ENCODE assay signal across 8 cellular contexts in genomic region chr10:99430451-99431189, GRCh38. TPM values are rescaled to one million over a fixed set of nuclear protein-coding genes. Genes with fewer than 3 reads are reported as not detected.
DNase-seq lines count a peak whose midpoint lies in the region; ATAC-seq, FAIRE-seq and TF ChIP-seq lines count a peak whose summit lies in the region.

TSS of gene GOT1 (minus strand) at chr10:99430624. CDS start at chr10:99430565, 59 bp downstream.

- peak within 1 kb of the TSS; percentile 45 for H2AFZ ChIP-seq in H1 (ENCODE audit: low read length)

- H3K9me3 Mint-ChIP-seq in activated CD8-positive, alpha-beta memory T cell treated with anti-CD3 and anti-CD28 coated beads, Interleukin-2, amount 10 ng/mL, durations not matched to agents 7 days and 5 days (ENCODE audit: low read depth): no peaks in the 10 kb centered on the region
- no peaks in the 10 kb centered on the region for H3K9me3 Mint-ChIP-seq in memory B cell

- peaks cover 25% of the 10 kb centered on the region for H3K4me1 Mint-ChIP-seq in activated CD8-positive, alpha-beta memory T cell treated with anti-CD3 and anti-CD28 coated beads, Interleukin-2, amount 10 ng/mL, durations not matched to agents 7 days and 5 days
- peaks cover 25% of the 10 kb centered on the region for H3K4me1 Mint-ChIP-seq in memory B cell

- TF ChIP-seq CTCF in H1 (IDR thresholded peaks at IDR 0.05; ENCODE audit: control extremely low read depth in 1 of 3, insufficient read depth in 1 of 3, low read depth in 1 of 3, low read length in 3 of 3): no peak

- H3K4me2 ChIP-seq in H1 (ENCODE audit: insufficient read depth in 1 of 2, low read depth in 2 of 2, low read length in 2 of 2): peak within 1 kb of the TSS; percentile 70 to 91

- peaks cover 0 to 48% of the 10 kb centered on the region in 2 experiments; a peak in 3 of 4 replicates for H3K79me2 ChIP-seq in H1 (ENCODE audit: control insufficient read depth in 1 of 2, insufficient read depth in 2 of 2, low read length in 2 of 2)

- H4K8ac ChIP-seq in H1 (ENCODE audit: extremely low read depth, insufficient read depth, low read length): peak within 1 kb of the TSS; percentile 94; the same call in 1 of the 2 replicates

- H3K14ac ChIP-seq in H1 (ENCODE audit: insufficient read length): no peak within 1 kb of the TSS

- H4K91ac ChIP-seq in H1 (replicated peaks; ENCODE audit: insufficient read length, low read length): peak within 1 kb of the TSS; percentile 16

- peak within 1 kb of the TSS; percentile 90 for H3K9ac ChIP-seq in NT2/D1 (ENCODE audit: insufficient read length, low read depth)
- peak within 1 kb of the TSS; percentile 81 to 89 (median 86) for H3K9ac ChIP-seq in H1 (replicated peaks in 1 of 4; ENCODE audit: extremely low read depth in 1 of 4, low read depth in 3 of 4, low read length in 3 of 4)

- H3K4me3 Mint-ChIP-seq in activated CD8-positive, alpha-beta memory T cell treated with anti-CD3 and anti-CD28 coated beads, Interleukin-2, amount 10 ng/mL, durations not matched to agents 7 days and 5 days: peak within 1 kb of the TSS; percentile 87
- H3K4me3 Mint-ChIP-seq in memory B cell: peak within 1 kb of the TSS; percentile 98

- DNase-seq in COR-L47 (lab: John Stamatoyannopoulos, UW) (peak; percentile 88), HUDEP-2 (lab: John Stamatoyannopoulos, UW; ENCODE audit: unreplicated experiment in 76 of 76) (peak in 75 of 76 experiments; percentile 55 to 99 (median 95)), NT2/D1 (ENCODE audit: low read depth, low spot score) (peak; percentile 93), H1 (ENCODE audit: low read depth in 1 of 2, low spot score in 2 of 2) (peak; percentile 91 to 95), memory B cell (ENCODE audit: low spot score in 2 of 2) (peak; percentile 86 to 91)
- peak; percentile 97 for DNase-seq in activated CD8-positive, alpha-beta memory T cell treated with anti-CD3 and anti-CD28 coated beads, Interleukin-2, amount 10 ng/mL, durations not matched to agents 7 days and 5 days
- peak; percentile 86 for DNase-seq in stimulated activated CD8-positive, alpha-beta memory T cell treated with anti-CD3 and anti-CD28 coated beads, Interleukin-12 subunit alpha, Interleukin-12 subunit beta, amount 100 ng/mL, for 24 hours (ENCODE audit: extremely low read depth)

- H4K20me1 ChIP-seq in H1 (replicated peaks in 1 of 2; ENCODE audit: control insufficient read depth in 1 of 2, insufficient read depth in 2 of 2, low read length in 2 of 2): peaks cover 0 to 5% of the 10 kb centered on the region in 2 experiments

- peak within 1 kb of the TSS; percentile 47 for H3K4ac ChIP-seq in H1 (replicated peaks; ENCODE audit: insufficient read length, low read depth, low read length)

- TF ChIP-seq POLR2A in H1 (IDR thresholded peaks at IDR 0.05; ENCODE audit: control extremely low read depth in 1 of 2, low read depth in 2 of 2, low read length in 2 of 2): peak; percentile 87 to 94

- TF ChIP-seq RAD21 in H1 (IDR thresholded peaks at IDR 0.05 in 1 of 2, conservative IDR thresholded peaks at IDR 0.05 in 1 of 2; ENCODE audit: low read depth in 2 of 2, low read length in 2 of 2): no peak

- H3K27me3 Mint-ChIP-seq in activated CD8-positive, alpha-beta memory T cell treated with anti-CD3 and anti-CD28 coated beads, Interleukin-2, amount 10 ng/mL, durations not matched to agents 7 days and 5 days: no peaks in the 10 kb centered on the region
- no peaks in the 10 kb centered on the region for H3K27me3 Mint-ChIP-seq in memory B cell

- no peak within 1 kb of the TSS for H2BK20ac ChIP-seq in H1 (ENCODE audit: low read length)

- no peaks in the 10 kb centered on the region for H3K27me3 ChIP-seq in NT2/D1 (ENCODE audit: insufficient read depth, insufficient read length)
- H3K27me3 ChIP-seq in H1 (replicated peaks in 1 of 4; ENCODE audit: control insufficient read depth in 3 of 4, extremely low read depth in 1 of 4, insufficient read depth in 3 of 4, low read length in 3 of 4): no peaks in the 10 kb centered on the region

- no peaks in the 10 kb centered on the region for H3K4me1 ChIP-seq in NT2/D1 (ENCODE audit: insufficient read depth, insufficient read length)
- peaks cover 0 to 4% (median 0%) of the 10 kb centered on the region in 4 experiments; a peak in 1 of 7 replicates for H3K4me1 ChIP-seq in H1 (replicated peaks in 1 of 4; ENCODE audit: control insufficient read depth in 3 of 4, insufficient read depth in 4 of 4, low read length in 3 of 4)

- H3K4me3 ChIP-seq in NT2/D1 (ENCODE audit: insufficient read length, low read depth) (peak within 1 kb of the TSS; percentile 88), H1 (ENCODE audit: extremely low read depth in 1 of 4, insufficient read depth in 2 of 4, low read depth in 3 of 4, low read length in 4 of 4) (peak within 1 kb of the TSS; percentile 87 to 99 (median 98))

- CTCF ChIA-PET in activated CD8-positive, alpha-beta memory T cell treated with anti-CD3 and anti-CD28 coated beads, Interleukin-2, amount 10 ng/mL, durations not matched to agents 7 days and 5 days (lab: Charles Lee): interaction anchor here (1.1 to 2.2 kb wide), 7 partner anchors 8 to 229 kb away, joined by 3 to 10 read pairs (median 4); partner anchors contain the start of genes ENTPD7 and SLC25A28
- CTCF ChIA-PET in H1 (lab: Charles Lee; ENCODE audit: partially characterized antibody): interaction anchor here (1.0 to 3.3 kb wide), 6 partner anchors 11 to 280 kb away, joined by 3 to 16 read pairs (median 5); no protein-coding TSS in a partner anchor

- H3K18ac ChIP-seq in H1 (ENCODE audit: extremely low read depth, low read length): no peak within 1 kb of the TSS; the same call in 1 of the 2 replicates

- H3K9me3 ChIP-seq in NT2/D1 (ENCODE audit: insufficient read depth, low read length): no peaks in the 10 kb centered on the region
- no peaks in the 10 kb centered on the region for H3K9me3 ChIP-seq in H1 (ENCODE audit: insufficient read depth in 2 of 2, low read depth in 1 of 2, low read length in 1 of 2)

- H3K36me3 Mint-ChIP-seq in activated CD8-positive, alpha-beta memory T cell treated with anti-CD3 and anti-CD28 coated beads, Interleukin-2, amount 10 ng/mL, durations not matched to agents 7 days and 5 days: peaks cover 5% of the 10 kb centered on the region
- peaks cover under 1% of the 10 kb centered on the region for H3K36me3 Mint-ChIP-seq in memory B cell

- peak within 1 kb of the TSS; percentile 85 for H2BK5ac ChIP-seq in H1 (ENCODE audit: low read depth, low read length)

- peak within 1 kb of the TSS; percentile 75; the same call in 1 of the 2 replicates for H2BK12ac ChIP-seq in H1 (ENCODE audit: low read depth, low read length)

- POLR2A ChIA-PET in H1 (lab: Charles Lee; ENCODE audit: partially characterized antibody): interaction anchor here (0.6 to 2.8 kb wide), 33 partner anchors 9 to 1016 kb away, joined by 3 to 30 read pairs (median 5); partner anchors contain the start of genes COX15, CUTC, PYROXD2 and SLC25A28

- peak within 1 kb of the TSS; percentile 83 for H3K27ac ChIP-seq in H1 (ENCODE audit: low read depth, low read length)

- H2AK5ac ChIP-seq in H1 (ENCODE audit: low read depth, low read length): peak within 1 kb of the TSS; percentile 3; the same call in 1 of the 2 replicates

- no peak within 1 kb of the TSS for H2BK15ac ChIP-seq in H1 (ENCODE audit: low read length)

- peaks cover 6% of the 10 kb centered on the region for H3K79me1 ChIP-seq in H1 (ENCODE audit: low read depth, low read length)

- peak within 1 kb of the TSS; percentile 37 for H4K5ac ChIP-seq in H1 (ENCODE audit: insufficient read length, low read depth, low read length)

- no peak within 1 kb of the TSS for H2BK120ac ChIP-seq in H1 (replicated peaks; ENCODE audit: low read depth, low read length)

- ATAC-seq in GM21381 (IDR thresholded peaks at IDR 0.05; ENCODE audit: unreplicated experiment) (peak; percentile 93), memory B cell (ENCODE audit: low read depth) (peak; percentile 92)
- ATAC-seq in activated CD8-positive, alpha-beta memory T cell treated with anti-CD3 and anti-CD28 coated beads, Interleukin-2, amount 10 ng/mL, durations not matched to agents 7 days and 5 days: peak; percentile 95

- H3K36me3 ChIP-seq in NT2/D1 (ENCODE audit: insufficient read depth, insufficient read length, low read length): peaks cover 17% of the 10 kb centered on the region
- no peaks in the 10 kb centered on the region; a peak in 1 of 8 replicates for H3K36me3 ChIP-seq in H1 (ENCODE audit: control insufficient read depth in 2 of 4, insufficient read depth in 4 of 4, low read length in 3 of 4)

- no peak for TF ChIP-seq EP300 in H1 (IDR thresholded peaks at IDR 0.05; ENCODE audit: borderline replicate concordance in 1 of 2, low read depth in 2 of 2, low read length in 2 of 2)

- peak within 1 kb of the TSS; percentile 62 for H3K56ac ChIP-seq in H1 (replicated peaks; ENCODE audit: insufficient read length, low read depth, low read length)

- H3K23ac ChIP-seq in H1 (ENCODE audit: insufficient read length): no peak within 1 kb of the TSS

- peak; percentile 94 for FAIRE-seq in H1 (lab: Jason Lieb, UNC)

- H3K23me2 ChIP-seq in H1 (ENCODE audit: low read depth, low read length): peaks cover 11% of the 10 kb centered on the region

- 1% methylated on average over 57 of the region's 59 CpGs; no CpG with 5 or more reads in 1 of the 2 experiments for WGBS in H1 (ENCODE audit: extremely low coverage in 1 of 2, insufficient coverage in 1 of 2, insufficient read length in 1 of 2, insufficient replicate concordance in 2 of 2, low coverage in 1 of 2, low lambda C conversion rate in 2 of 2, missing lambda C conversion rate in 1 of 2), 2 experiments

- peak within 1 kb of the TSS; percentile 89 for H3K27ac Mint-ChIP-seq in activated CD8-positive, alpha-beta memory T cell treated with anti-CD3 and anti-CD28 coated beads, Interleukin-2, amount 10 ng/mL, durations not matched to agents 7 days and 5 days
- peak within 1 kb of the TSS; percentile 93 for H3K27ac Mint-ChIP-seq in memory B cell

TF ChIP-seq in H1, 55 proteins besides CTCF, POLR2A, EP300 and RAD21 (continues in another document):
- TF ChIP-seq SUZ12 (IDR thresholded peaks at IDR 0.05; ENCODE audit: low read length): no peak
- TF ChIP-seq MAX (IDR thresholded peaks at IDR 0.05): peak; percentile 63

RNA-seq across cellular contexts. Expression of gene GOT1, which starts in this region (rescaled TPM):
- total RNA-seq in activated CD8-positive, alpha-beta memory T cell treated with anti-CD3 and anti-CD28 coated beads, Interleukin-2, amount 10 ng/mL, durations not matched to agents 7 days and 5 days: 10 to 100 TPM; 33.2 to 36.5 TPM
- 45.6 and 47.0 TPM in 2 replicates for total RNA-seq in H1 (2021; fragmentation: NEBNext Ultra II Directional; extraction: Animal tissue kit (Norgen Biotek cat#: 25700))
- 16.7 and 22.3 TPM in 2 replicates for polyA plus RNA-seq in H1 (2011; rRNA removed)
- 24.6 TPM for polyA plus RNA-seq in H1 (2011; cell fraction: cytosol; rRNA removed)
- polyA plus RNA-seq in H1 (2011; cell fraction: nucleus; rRNA removed): 35.1 TPM
- polyA plus RNA-seq in H1 (2012, experiment 1 of 2): 40.8 to 48.8 TPM (median 45.7 TPM) in 4 replicates
- polyA plus RNA-seq in H1 (2012, experiment 2 of 2): 24.7 TPM
- polyA plus RNA-seq in H1 (2013, experiment 1 of 2): 29.7 TPM
- 33.6 TPM for polyA plus RNA-seq in H1 (2013, experiment 2 of 2)
- 31.2 and 37.8 TPM in 2 replicates for polyA minus RNA-seq in H1 (2011; rRNA and poly(A)+ RNA removed)
- polyA minus RNA-seq in H1 (2011; cell fraction: cytosol; rRNA and poly(A)+ RNA removed): 14.0 TPM
- 16.5 TPM for polyA minus RNA-seq in H1 (2011; cell fraction: nucleus; rRNA and poly(A)+ RNA removed)

Comparison
In these comparisons a context has a peak if more than half of its experiments do, and no peak if none do; other contexts are left out.
1. Peak in every context shown above with its lines: DNase-seq, ATAC-seq, H3K4me3 ChIP-seq and H3K27ac ChIP-seq.